In genomic region chr9:39585233-39585632, GRCh38 we compare ENCODE assay signal across 6 cellular contexts.
DNase-seq lines count a peak whose midpoint lies in the region; ATAC-seq, FAIRE-seq and TF ChIP-seq lines count a peak whose summit lies in the region.
"Not testable (repeated sequence)": the region's sequence is repeated elsewhere in the genome, so short reads cannot be mapped to it uniquely, and the experiment has no call there.

No MANE protein-coding gene starts in this region.

- H3K36me3 Mint-ChIP-seq in natural killer cell treated with Interleukin-12 subunit alpha and Interleukin-12 subunit beta and Interleukin-15 and Interleukin-18, amount 100 ng/mL, for 72 hours; stimulated activated effector memory CD8-positive, alpha-beta T cell treated with anti-CD3 and anti-CD28 coated beads, Interleukin-12 subunit alpha, Interleukin-12 subunit beta, amount 100 ng/mL, for 72 hours: not testable (repeated sequence)

- RAD21 ChIA-PET in GM12878 (lab: Charles Lee; ENCODE audit: unreplicated experiment): not testable (repeated sequence)

- BruUV-seq in GM12878 (replicated peaks; lab: Mats Ljungman, UMichigan): not testable (repeated sequence)

- not testable (repeated sequence) for H3K4me1 Mint-ChIP-seq in natural killer cell treated with Interleukin-12 subunit alpha and Interleukin-12 subunit beta and Interleukin-15 and Interleukin-18, amount 100 ng/mL, for 72 hours (ENCODE audit: low read depth in 2 of 2); stimulated activated effector memory CD8-positive, alpha-beta T cell treated with anti-CD3 and anti-CD28 coated beads, Interleukin-12 subunit alpha, Interleukin-12 subunit beta, amount 100 ng/mL, for 72 hours

- FAIRE-seq in GM12878 (lab: Jason Lieb, UNC): not testable (repeated sequence)

- SMC1A ChIA-PET in GM12878 (lab: Charles Lee; ENCODE audit: uncharacterized antibody, unreplicated experiment): not testable (repeated sequence)

- POLR2A ChIA-PET in GM12878 (lab: Charles Lee): not testable (repeated sequence)

- not testable (repeated sequence) for H3K9me3 Mint-ChIP-seq in natural killer cell treated with Interleukin-12 subunit alpha and Interleukin-12 subunit beta and Interleukin-15 and Interleukin-18, amount 100 ng/mL, for 72 hours; stimulated activated effector memory CD8-positive, alpha-beta T cell treated with anti-CD3 and anti-CD28 coated beads, Interleukin-12 subunit alpha, Interleukin-12 subunit beta, amount 100 ng/mL, for 72 hours

- not testable (repeated sequence) for H3K4me1 ChIP-seq in GM12878 (ENCODE audit: control insufficient read depth, insufficient read depth, low read length); upper lobe of right lung

- not testable (repeated sequence) for TF ChIP-seq RAD21 in GM12878 (IDR thresholded peaks at IDR 0.05; ENCODE audit: insufficient read depth, low read depth, low read length)

- not testable (repeated sequence) for TF ChIP-seq CTCF in GM12878 (IDR thresholded peaks at IDR 0.05 in 2 of 3, conservative IDR thresholded peaks at IDR 0.05 in 1 of 3; ENCODE audit: control insufficient read depth in 2 of 3, extremely low read depth in 1 of 3, insufficient read depth in 1 of 3, low read depth in 3 of 3, low read length in 3 of 3); upper lobe of right lung (IDR thresholded peaks at IDR 0.05)

- H3K27ac ChIP-seq in GM12878 (ENCODE audit: control insufficient read depth, insufficient read depth); upper lobe of right lung: not testable (repeated sequence)

- ATAC-seq in GM12878: peak; percentile 21; the same call in 1 of the 3 replicates
- peak; percentile 29 to 55 for ATAC-seq in natural killer cell treated with Interleukin-12 subunit alpha and Interleukin-12 subunit beta and Interleukin-15 and Interleukin-18, amount 100 ng/mL, for 72 hours
- peak; percentile 51 for ATAC-seq in stimulated activated effector memory CD8-positive, alpha-beta T cell treated with anti-CD3 and anti-CD28 coated beads, Interleukin-12 subunit alpha, Interleukin-12 subunit beta, amount 100 ng/mL, for 72 hours
- peak; percentile 33 for ATAC-seq in upper lobe of right lung

- H3K9me3 ChIP-seq in GM12878 (replicated peaks; ENCODE audit: control insufficient read depth, insufficient read depth, low read length); upper lobe of right lung: not testable (repeated sequence)

- intact Hi-C loops in GM12878 (cut with micrococcal nuclease; ENCODE audit: unreplicated experiment); posterior vena cava (cut with DNase I); upper lobe of right lung (cut with DNase I): not testable (repeated sequence)

- H3K27me3 Mint-ChIP-seq in natural killer cell treated with Interleukin-12 subunit alpha and Interleukin-12 subunit beta and Interleukin-15 and Interleukin-18, amount 100 ng/mL, for 72 hours: not testable (repeated sequence)

- TF ChIP-seq EP300 in GM12878 (IDR thresholded peaks at IDR 0.05; ENCODE audit: borderline replicate concordance in 1 of 2, control insufficient read depth in 1 of 2, low read depth in 2 of 2, low read length in 2 of 2): not testable (repeated sequence)

- H3K27me3 ChIP-seq in GM12878 (replicated peaks in 1 of 2; ENCODE audit: control insufficient read depth in 2 of 2, insufficient read depth in 2 of 2, low read length in 1 of 2); upper lobe of right lung: not testable (repeated sequence)

- H3K4me3 ChIP-seq in GM12878, upper lobe of right lung: not testable (repeated sequence)

- H3K27ac Mint-ChIP-seq in natural killer cell treated with Interleukin-12 subunit alpha and Interleukin-12 subunit beta and Interleukin-15 and Interleukin-18, amount 100 ng/mL, for 72 hours; stimulated activated effector memory CD8-positive, alpha-beta T cell treated with anti-CD3 and anti-CD28 coated beads, Interleukin-12 subunit alpha, Interleukin-12 subunit beta, amount 100 ng/mL, for 72 hours: not testable (repeated sequence)

- H4K20me1 ChIP-seq in GM12878 (ENCODE audit: control insufficient read depth, insufficient read depth): not testable (repeated sequence)

- 52% methylated on average over 5 of the region's 7 CpGs for WGBS in GM12878 (ENCODE audit: insufficient coverage, insufficient replicate concordance, low lambda C conversion rate, missing lambda C conversion rate)

- not testable (repeated sequence) for TF ChIP-seq POLR2A in GM12878 (IDR thresholded peaks at IDR 0.05; ENCODE audit: low read depth, low read length)

- not testable (repeated sequence) for H3K36me3 ChIP-seq in GM12878 (ENCODE audit: control insufficient read depth in 2 of 2, insufficient read depth in 2 of 2, low read length in 1 of 2); upper lobe of right lung

- not testable (repeated sequence) for H3K4me3 Mint-ChIP-seq in natural killer cell treated with Interleukin-12 subunit alpha and Interleukin-12 subunit beta and Interleukin-15 and Interleukin-18, amount 100 ng/mL, for 72 hours; stimulated activated effector memory CD8-positive, alpha-beta T cell treated with anti-CD3 and anti-CD28 coated beads, Interleukin-12 subunit alpha, Interleukin-12 subunit beta, amount 100 ng/mL, for 72 hours

- H2AFZ ChIP-seq in GM12878 (ENCODE audit: control insufficient read depth, low read depth, low read length): not testable (repeated sequence)

- in situ Hi-C loops in GM12878 (cut with MboI): not testable (repeated sequence)

- not testable (repeated sequence) for H3K79me2 ChIP-seq in GM12878 (ENCODE audit: control insufficient read depth, insufficient read depth, low read length)

- DNase-seq in GM12878 (ENCODE audit: low read depth, low spot score); natural killer cell treated with Interleukin-12 subunit alpha and Interleukin-12 subunit beta and Interleukin-15 and Interleukin-18, amount 100 ng/mL, for 72 hours (ENCODE audit: low spot score); stimulated activated effector memory CD8-positive, alpha-beta T cell treated with anti-CD3 and anti-CD28 coated beads, Interleukin-12 subunit alpha, Interleukin-12 subunit beta, amount 100 ng/mL, for 72 hours (ENCODE audit: low spot score in 2 of 2); upper lobe of right lung: not testable (repeated sequence)
- DNase-seq in iPS-NIHi7 (ENCODE audit: extremely low spot score) (peak; percentile 0), posterior vena cava (ENCODE audit: low spot score) (peak; percentile 65)

- CTCF ChIA-PET in GM12878 (lab: Yijun Ruan, JAX): not testable (repeated sequence)

- H3K9ac ChIP-seq in GM12878 (ENCODE audit: control insufficient read depth, insufficient read depth, low read length): not testable (repeated sequence)

- not testable (repeated sequence) for H3K4me2 ChIP-seq in GM12878 (ENCODE audit: control insufficient read depth, insufficient read depth)
